ENCODE assay signal across 8 cellular contexts in genomic region chr6:8102122-8102958, GRCh38. TPM values are rescaled to one million over a fixed set of nuclear protein-coding genes. Genes with fewer than 3 reads are reported as not detected.
DNase-seq lines count a peak whose midpoint lies in the region; ATAC-seq, FAIRE-seq and TF ChIP-seq lines count a peak whose summit lies in the region.

Gene EEF1E1, minus strand, starts transcription at chr6:8102548. Its CDS starts 27 bp downstream, at chr6:8102521.

- H3K79me1 ChIP-seq in trophoblast cell (ENCODE audit: low read length), result no peaks in the 10 kb centered on the region

- no peak within 1 kb of the TSS for H2BK120ac ChIP-seq in trophoblast cell (ENCODE audit: insufficient read depth, low read length, poor library complexity)

- TF ChIP-seq CTCF in tibial nerve (IDR thresholded peaks at IDR 0.05), result peak in 1 of 5 experiments; percentile 16

- H2AK5ac ChIP-seq in trophoblast cell (ENCODE audit: low read length), result no peak within 1 kb of the TSS

- intact Hi-C loops in cardiac septum (cut with DNase I), result loop anchor here (5.0 kb wide), 1 partner anchor 35 kb away; no protein-coding TSS in a partner anchor

- ATAC-seq in HG02840 (IDR thresholded peaks at IDR 0.05; ENCODE audit: low FRiP score, unreplicated experiment), result peak; percentile 100
- peak; percentile 98 for ATAC-seq in activated naive CD8-positive, alpha-beta T cell treated with anti-CD3 and anti-CD28 coated beads, Interleukin-2, amount 50 U/mL, for 24 hours

- H3K4me1 ChIP-seq in trophoblast cell (ENCODE audit: control insufficient read depth in 1 of 2, insufficient read depth in 2 of 2, low read length in 2 of 2), result peaks cover 3 to 5% of the 10 kb centered on the region in 2 experiments
- peaks cover 0 to 23% (median 3%) of the 10 kb centered on the region in 4 donors for H3K4me1 ChIP-seq in tibial nerve

- H3K27ac ChIP-seq in trophoblast cell (ENCODE audit: low read depth, low read length) (peak within 1 kb of the TSS; percentile 30), tibial nerve (peak within 1 kb of the TSS in 2 of 4 donors; percentile 74 to 75)

- H3K9ac ChIP-seq in trophoblast cell (ENCODE audit: low read length), result peak within 1 kb of the TSS; percentile 80

- TF ChIP-seq POLR2A in GM12892 (IDR thresholded peaks at IDR 0.05; ENCODE audit: low read depth, low read length) (peak; percentile 78; the same call in 1 of the 2 replicates), tibial nerve (IDR thresholded peaks at IDR 0.05) (peak in 1 of 2 donors; percentile 38)

- H3K9me3 Mint-ChIP-seq in activated naive CD8-positive, alpha-beta T cell treated with anti-CD3 and anti-CD28 coated beads, Interleukin-2, amount 50 U/mL, for 24 hours, result no peaks in the 10 kb centered on the region

- H2AFZ ChIP-seq in trophoblast cell (ENCODE audit: insufficient read depth, low read length, poor library complexity), result peak within 1 kb of the TSS; percentile 37

- H3K4me3 Mint-ChIP-seq in activated naive CD8-positive, alpha-beta T cell treated with anti-CD3 and anti-CD28 coated beads, Interleukin-2, amount 50 U/mL, for 24 hours, result peak within 1 kb of the TSS; percentile 99

- H3K14ac ChIP-seq in trophoblast cell (ENCODE audit: low read length), result peak within 1 kb of the TSS; percentile 29

- no CpG with 5 or more reads among the region's 43 CpGs for WGBS in trophoblast cell (ENCODE audit: extremely low coverage, insufficient coverage, insufficient read length)
- whole genome bisulfite sequencing in tibial nerve, 2 donors, result 2 to 3% methylated on average over 37 to 43 of the region's 43 CpGs

- H3K9me3 ChIP-seq in trophoblast cell (ENCODE audit: insufficient read depth, low read depth, low read length) (no peaks in the 10 kb centered on the region), tibial nerve (no peaks in the 10 kb centered on the region)

- H3K4me1 Mint-ChIP-seq in activated naive CD8-positive, alpha-beta T cell treated with anti-CD3 and anti-CD28 coated beads, Interleukin-2, amount 50 U/mL, for 24 hours, result peaks cover 28% of the 10 kb centered on the region

- TF ChIP-seq EP300 in tibial nerve (IDR thresholded peaks at IDR 0.05), result peak in 1 of 2 donors; percentile 69

- DNase-seq in GM12892 (ENCODE audit: insufficient read length) (peak; percentile 92), NCI-H1436 (lab: John Stamatoyannopoulos, UW) (peak; percentile 92), SW480 (ENCODE audit: low spot score) (peak; percentile 96), cardiac septum (ENCODE audit: low spot score) (peak; percentile 97), trophoblast cell (peak; percentile 91 to 95), tibial nerve (ENCODE audit: low spot score in 2 of 2) (peak; percentile 83 to 94)
- DNase-seq in activated naive CD8-positive, alpha-beta T cell treated with anti-CD3 and anti-CD28 coated beads, Interleukin-2, amount 50 U/mL, for 24 hours, result peak; percentile 97

- H4K91ac ChIP-seq in trophoblast cell (ENCODE audit: low read depth, low read length), result peak within 1 kb of the TSS; percentile 58

- H3K4me2 ChIP-seq in trophoblast cell (ENCODE audit: low read length), result peak within 1 kb of the TSS; percentile 71

- H4K12ac ChIP-seq in trophoblast cell (ENCODE audit: low read depth, low read length), result peak within 1 kb of the TSS; percentile 56

- H3K27me3 Mint-ChIP-seq in activated naive CD8-positive, alpha-beta T cell treated with anti-CD3 and anti-CD28 coated beads, Interleukin-2, amount 50 U/mL, for 24 hours, result peaks cover 16% of the 10 kb centered on the region

- H2BK12ac ChIP-seq in trophoblast cell (ENCODE audit: low read length), result no peak within 1 kb of the TSS

- H3K36me3 Mint-ChIP-seq in activated naive CD8-positive, alpha-beta T cell treated with anti-CD3 and anti-CD28 coated beads, Interleukin-2, amount 50 U/mL, for 24 hours (ENCODE audit: low read depth), result peaks cover 23% of the 10 kb centered on the region

- H3K4me3 ChIP-seq in trophoblast cell (ENCODE audit: low read depth, low read length) (peak within 1 kb of the TSS; percentile 86), tibial nerve (peak within 1 kb of the TSS; percentile 63 to 91 (median 76))

- peak; percentile 97 for FAIRE-seq in GM12892 (lab: Jason Lieb, UNC)

- H3K36me3 ChIP-seq in trophoblast cell (ENCODE audit: control insufficient read depth in 1 of 2, insufficient read depth in 2 of 2, low read length in 2 of 2) (peaks cover 0 to 4% of the 10 kb centered on the region in 2 experiments), tibial nerve (no peaks in the 10 kb centered on the region)

- peak within 1 kb of the TSS; percentile 89 for H4K8ac ChIP-seq in trophoblast cell (ENCODE audit: low read depth, low read length)

- no peaks in the 10 kb centered on the region for H3K27me3 ChIP-seq in trophoblast cell (ENCODE audit: insufficient read depth, low read length)
- H3K27me3 ChIP-seq in tibial nerve, result peaks cover 0 to 8% of the 10 kb centered on the region in 2 donors

- H3K27ac Mint-ChIP-seq in activated naive CD8-positive, alpha-beta T cell treated with anti-CD3 and anti-CD28 coated beads, Interleukin-2, amount 50 U/mL, for 24 hours, result peak within 1 kb of the TSS; percentile 99

- no peak within 1 kb of the TSS for H3K18ac ChIP-seq in trophoblast cell (ENCODE audit: low read length)

- peaks cover 6% of the 10 kb centered on the region for H3K79me2 ChIP-seq in trophoblast cell (ENCODE audit: control insufficient read depth, insufficient read depth, low read length, poor library complexity)

- H2BK5ac ChIP-seq in trophoblast cell (ENCODE audit: low read depth, low read length, poor library complexity), result no peak within 1 kb of the TSS

- H3K23ac ChIP-seq in trophoblast cell (ENCODE audit: low read length), result no peak within 1 kb of the TSS

- H3K4ac ChIP-seq in trophoblast cell (ENCODE audit: low read depth, low read length), result peak within 1 kb of the TSS; percentile 90

RNA-seq across cellular contexts. Expression of gene EEF1E1, which starts in this region (rescaled TPM):
- 73.4 TPM for polyA plus RNA-seq in GM12892 (2012; ENCODE audit: missing spikeins)
- total RNA-seq in cardiac septum (15.9 TPM), tibial nerve (10 to 100 TPM; 14.7 to 44.1 (median 20.5) TPM)
- polyA plus RNA-seq in trophoblast cell (2013), result 26.6 and 26.8 TPM in 2 replicates
